14 cellular contexts compared by ENCODE assay signal in genomic region chr3:65927576-65927975, GRCh38.
DNase-seq lines count a peak whose midpoint lies in the region; ATAC-seq and TF ChIP-seq lines count a peak whose summit lies in the region.
"Had no signal": no experiment of that assay in that cellular context is flagged by ENCODE, and none has a peak within 500 bp of the region (broad histone marks: within the 10 kb centered on the region; RNA-seq: fewer than 3 reads in every experiment).

No MANE protein-coding gene starts in this region.

- DNase-seq in AG10803 (ENCODE audit: low read depth) (peak; percentile 25), NCI-H69 (lab: John Stamatoyannopoulos, UW) (peak; percentile 64), foreskin keratinocyte (no peak), MM.1S (no peak), omental fat pad (ENCODE audit: low spot score) (no peak)
- no peak for DNase-seq in stimulated activated naive CD8-positive, alpha-beta T cell treated with anti-CD3 and anti-CD28 coated beads, Interleukin-15, Interleukin-2, amounts not matched to agents 100 U/mL and 50 U/mL, for 24 hours
- DNase-seq: activated CD4-positive, alpha-beta T cell treated with anti-CD3 and anti-CD28 coated beads for 36 hours; naive B cell; uterus had no signal

- H3K27ac ChIP-seq in HUES48 (ENCODE audit: low read depth, low read length), result peak overlapping the region; percentile 15
- no peak overlapping the region for H3K27ac ChIP-seq in foreskin keratinocyte
- H3K27ac ChIP-seq in MM.1S (ENCODE audit: low read length), result no peak overlapping the region
- H3K27ac ChIP-seq: uterus had no signal

- no peaks in the 10 kb centered on the region for H3K9me3 ChIP-seq in HUES48 (ENCODE audit: control insufficient read depth, insufficient read depth, low read length)
- H3K9me3 ChIP-seq in MM.1S (replicated peaks; ENCODE audit: insufficient read depth, low read length), result no peaks in the 10 kb centered on the region
- H3K9me3 ChIP-seq: breast epithelium, uterus had no signal

- TF ChIP-seq CTCF in AG10803 (conservative IDR thresholded peaks at IDR 0.05; ENCODE audit: low read length) (no peak), foreskin keratinocyte (conservative IDR thresholded peaks at IDR 0.05) (no peak), MM.1S (IDR thresholded peaks at IDR 0.05; ENCODE audit: low read length) (no peak), omental fat pad (IDR thresholded peaks at IDR 0.05) (no peak)

- H3K4me3 ChIP-seq in AG10803 (ENCODE audit: low read length) (no peak overlapping the region), HUES48 (ENCODE audit: low read depth, low read length) (no peak overlapping the region), MM.1S (ENCODE audit: low read length) (no peak overlapping the region)
- H3K4me3 ChIP-seq: breast epithelium, skin epidermis, uterus had no signal

- H3K9ac ChIP-seq in HUES48 (ENCODE audit: low read depth, low read length) (no peak overlapping the region), MM.1S (ENCODE audit: low read length) (no peak overlapping the region)

- H3K4me2 ChIP-seq in MM.1S (ENCODE audit: low read depth, low read length), result no peak overlapping the region

- no peaks in the 10 kb centered on the region for H3K79me2 ChIP-seq in MM.1S (ENCODE audit: low read length)

- H3K4me1 ChIP-seq in HUES48 (ENCODE audit: control insufficient read depth, insufficient read depth, low read length), result peaks cover 40% of the 10 kb centered on the region
- no peaks in the 10 kb centered on the region for H3K4me1 ChIP-seq in foreskin keratinocyte
- H3K4me1 ChIP-seq in MM.1S (ENCODE audit: low read length), result no peaks in the 10 kb centered on the region
- H3K4me1 ChIP-seq: uterus had no signal

- H2AFZ ChIP-seq in MM.1S (ENCODE audit: low read length), result no peak overlapping the region

- no peaks in the 10 kb centered on the region for H3K36me3 ChIP-seq in HUES48 (ENCODE audit: control insufficient read depth, insufficient read depth, low read length)
- no peaks in the 10 kb centered on the region for H3K36me3 ChIP-seq in MM.1S (replicated peaks; ENCODE audit: insufficient read depth, low read length)
- H3K36me3 ChIP-seq: breast epithelium, uterus had no signal

- peak; percentile 41 for ATAC-seq in foreskin keratinocyte
- ATAC-seq in GM18498 (IDR thresholded peaks at IDR 0.05; ENCODE audit: unreplicated experiment), result no peak
- ATAC-seq in stimulated activated naive CD8-positive, alpha-beta T cell treated with anti-CD3 and anti-CD28 coated beads, Interleukin-15, Interleukin-2, amounts not matched to agents 100 U/mL and 50 U/mL, for 24 hours, result no peak
- no peak for ATAC-seq in omental fat pad (ENCODE audit: low FRiP score)
- ATAC-seq: activated CD4-positive, alpha-beta T cell treated with anti-CD3 and anti-CD28 coated beads for 36 hours; activated T-helper 17 cell treated with anti-CD3 and anti-CD28 coated beads, Interleukin-2, amount 50 U/mL, for 72 hours had no signal

- H3K27me3 ChIP-seq in HUES48 (ENCODE audit: control insufficient read depth, insufficient read depth, low read length) (no peaks in the 10 kb centered on the region), foreskin keratinocyte (no peaks in the 10 kb centered on the region), MM.1S (replicated peaks; ENCODE audit: insufficient read depth, low read length) (no peaks in the 10 kb centered on the region)
- H3K27me3 ChIP-seq: breast epithelium, uterus had no signal

- H4K20me1 ChIP-seq in MM.1S (ENCODE audit: insufficient read depth, low read length), result no peaks in the 10 kb centered on the region

- H3K9me2 ChIP-seq in MM.1S (replicated peaks; ENCODE audit: insufficient read depth, low read length), result no peaks in the 10 kb centered on the region

- no peaks in the 10 kb centered on the region for H3F3A ChIP-seq in MM.1S (ENCODE audit: insufficient read depth, low read length)

Comparison
In these comparisons a context has a peak if more than half of its experiments do, and no peak if none do; other contexts are left out.
1. DNase-seq: peak in AG10803 (single experiment) and NCI-H69 (single experiment); none in foreskin keratinocyte (0 of 2), MM.1S (single experiment), stimulated activated naive CD8-positive, alpha-beta T cell treated with anti-CD3 and anti-CD28 coated beads, Interleukin-15, Interleukin-2, amounts not matched to agents 100 U/mL and 50 U/mL, for 24 hours (single experiment) and omental fat pad (single experiment).